19 cellular contexts compared by ENCODE assay signal in the genomic region with DNA sequence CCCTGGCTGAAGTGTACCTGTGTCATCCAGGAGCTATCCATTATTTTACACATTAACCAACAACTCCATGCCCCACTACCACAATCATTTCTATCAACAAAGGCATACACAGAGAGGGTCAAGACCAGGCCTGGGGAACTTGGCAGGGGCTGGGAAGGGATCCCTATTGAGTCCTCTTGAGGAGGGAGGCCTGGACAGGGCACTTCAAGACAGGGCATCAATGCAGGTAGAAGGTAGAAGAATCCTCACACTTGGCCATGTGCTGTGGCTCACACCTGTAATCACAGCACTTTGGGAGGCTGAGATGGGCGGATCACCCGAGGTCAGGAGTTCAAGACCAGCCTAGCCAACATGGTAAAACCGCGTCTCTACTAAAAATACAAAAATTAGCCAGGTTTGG. TPM values are rescaled to one million over a fixed set of nuclear protein-coding genes. Genes with fewer than 3 reads are reported as not detected.
DNase-seq lines count a peak whose midpoint lies in the region; ATAC-seq, FAIRE-seq and TF ChIP-seq lines count a peak whose summit lies in the region.
"Had no signal": no experiment of that assay in that cellular context is flagged by ENCODE, and none has a peak within 500 bp of the region (broad histone marks: within the 10 kb centered on the region; RNA-seq: fewer than 3 reads in every experiment).

No MANE protein-coding gene starts in this region.

- H3K9me3 ChIP-seq in H1 (ENCODE audit: insufficient read depth in 2 of 2, low read depth in 1 of 2, low read length in 1 of 2) (no peaks in the 10 kb centered on the region), kidney (ENCODE audit: control insufficient read depth in 1 of 2, low read length in 2 of 2) (no peaks in the 10 kb centered on the region), upper lobe of right lung (no peaks in the 10 kb centered on the region)
- H3K9me3 ChIP-seq: HAP-1 had no signal

- CTCF ChIA-PET in H1 (lab: Charles Lee; ENCODE audit: partially characterized antibody), result interaction anchor here (0.7 to 10.6 kb wide), 31 partner anchors 8 to 453 kb away, joined by 3 to 139 read pairs (median 8); a partner anchor contains a TSS

- peaks cover 3% of the 10 kb centered on the region; the same call in 1 of the 2 replicates for H3K23me2 ChIP-seq in H1 (ENCODE audit: low read depth, low read length)

- H2AFZ ChIP-seq in H1 (ENCODE audit: low read length), result no peak overlapping the region
- H2AFZ ChIP-seq: GM23338 had no signal

- no peak for TF ChIP-seq EP300 in H1 (IDR thresholded peaks at IDR 0.05; ENCODE audit: borderline replicate concordance in 1 of 2, low read depth in 2 of 2, low read length in 2 of 2)

- no peaks in the 10 kb centered on the region for H3K36me3 ChIP-seq in H1 (ENCODE audit: control insufficient read depth in 2 of 4, insufficient read depth in 4 of 4, low read length in 3 of 4)
- H3K36me3 ChIP-seq in kidney (ENCODE audit: control insufficient read depth in 1 of 2, insufficient read depth in 2 of 2, low read length in 2 of 2), result no peaks in the 10 kb centered on the region
- no peaks in the 10 kb centered on the region for H3K36me3 ChIP-seq in upper lobe of right lung
- H3K36me3 ChIP-seq: HAP-1 had no signal

- no peak overlapping the region for H3K23ac ChIP-seq in H1 (ENCODE audit: insufficient read length)

- no peak overlapping the region for H3K4me3 ChIP-seq in H1 (ENCODE audit: extremely low read depth in 1 of 4, insufficient read depth in 2 of 4, low read depth in 3 of 4, low read length in 4 of 4)
- no peak overlapping the region for H3K4me3 ChIP-seq in kidney (ENCODE audit: low read length in 2 of 2)
- H3K4me3 ChIP-seq in upper lobe of right lung, result no peak overlapping the region
- H3K4me3 ChIP-seq: GM23338, HAP-1 had no signal

- WGBS in H1 (ENCODE audit: extremely low coverage in 1 of 2, insufficient coverage in 1 of 2, insufficient read length in 1 of 2, insufficient replicate concordance in 2 of 2, low coverage in 1 of 2, low lambda C conversion rate in 2 of 2, missing lambda C conversion rate in 1 of 2), 2 experiments, result 89% methylated on average over 4 of the region's 4 CpGs; no CpG with 5 or more reads in 1 of the 2 experiments

- no peaks in the 10 kb centered on the region for H3K79me1 ChIP-seq in H1 (ENCODE audit: low read depth, low read length)

- TF ChIP-seq CTCF in H1 (IDR thresholded peaks at IDR 0.05; ENCODE audit: control extremely low read depth in 1 of 3, insufficient read depth in 1 of 3, low read depth in 1 of 3, low read length in 3 of 3) (no peak), kidney (IDR thresholded peaks at IDR 0.05; ENCODE audit: borderline replicate concordance, extremely low read depth, insufficient read depth) (no peak), upper lobe of right lung (IDR thresholded peaks at IDR 0.05) (no peak)

- DNase-seq in H1 (ENCODE audit: low read depth in 1 of 2, low spot score in 2 of 2) (no peak), kidney (peak; percentile 15), posterior vena cava (ENCODE audit: low spot score) (peak; percentile 25), upper lobe of right lung (peak; percentile 30), cortex of kidney (lab: John Stamatoyannopoulos, UW) (no peak), NCI-H748 treated with DMSO at 0.1 percent for 48 hours (lab: John Stamatoyannopoulos, UW) (no peak)
- DNase-seq in effector CD4-positive, alpha-beta T cell, result no peak
- no peak for DNase-seq in activated CD4-positive, alpha-beta T cell treated with anti-CD3 and anti-CD28 coated beads, Interleukin-2, amount 50 U/mL, for 4 hours
- DNase-seq: GF-D8 had no signal

- peaks cover 0 to 1% of the 10 kb centered on the region in 2 experiments for H4K20me1 ChIP-seq in H1 (replicated peaks in 1 of 2; ENCODE audit: control insufficient read depth in 1 of 2, insufficient read depth in 2 of 2, low read length in 2 of 2)

- no peak for ATAC-seq in upper lobe of right lung

- no peak overlapping the region for H2BK5ac ChIP-seq in H1 (ENCODE audit: low read depth, low read length)

- H3K9ac ChIP-seq in H1 (replicated peaks in 1 of 4; ENCODE audit: extremely low read depth in 1 of 4, low read depth in 3 of 4, low read length in 3 of 4), result no peak overlapping the region
- H3K9ac ChIP-seq in kidney (ENCODE audit: low read length in 2 of 2), result no peak overlapping the region

- no peak overlapping the region for H4K8ac ChIP-seq in H1 (ENCODE audit: extremely low read depth, insufficient read depth, low read length)

- no peak for FAIRE-seq in H1 (lab: Jason Lieb, UNC)
- FAIRE-seq in kidney (lab: Jason Lieb, UNC), result no peak

- 0 out of 2 replicates have a peak overlapping the region, but pooled peaks have one; percentile 0 for H2BK12ac ChIP-seq in H1 (ENCODE audit: low read depth, low read length)

- H3K79me2 ChIP-seq in H1 (ENCODE audit: control insufficient read depth in 1 of 2, insufficient read depth in 2 of 2, low read length in 2 of 2), result no peaks in the 10 kb centered on the region

- H3K4me2 ChIP-seq in H1 (ENCODE audit: insufficient read depth in 1 of 2, low read depth in 2 of 2, low read length in 2 of 2), result no peak overlapping the region
- H3K4me2 ChIP-seq: GM23338 had no signal

- no peak overlapping the region for H3K27ac ChIP-seq in H1 (ENCODE audit: low read depth, low read length)
- H3K27ac ChIP-seq in kidney (ENCODE audit: low read depth in 2 of 2, low read length in 2 of 2), result no peak overlapping the region
- H3K27ac ChIP-seq in upper lobe of right lung, result no peak overlapping the region

- no peak overlapping the region for H3K56ac ChIP-seq in H1 (replicated peaks; ENCODE audit: insufficient read length, low read depth, low read length)

- peaks cover 0 to 8% (median 3%) of the 10 kb centered on the region in 4 experiments; a peak in 4 of 7 replicates for H3K27me3 ChIP-seq in H1 (replicated peaks in 1 of 4; ENCODE audit: control insufficient read depth in 3 of 4, extremely low read depth in 1 of 4, insufficient read depth in 3 of 4, low read length in 3 of 4)
- H3K27me3 ChIP-seq in upper lobe of right lung, result peaks cover 17% of the 10 kb centered on the region

- H2AK5ac ChIP-seq in H1 (ENCODE audit: low read depth, low read length), result no peak overlapping the region

- H2BK120ac ChIP-seq in H1 (replicated peaks; ENCODE audit: low read depth, low read length), result no peak overlapping the region

- H3K4ac ChIP-seq in H1 (replicated peaks; ENCODE audit: insufficient read length, low read depth, low read length), result no peak overlapping the region

- no peak overlapping the region for H3K14ac ChIP-seq in H1 (ENCODE audit: insufficient read length)

- no peak overlapping the region for H2BK20ac ChIP-seq in H1 (ENCODE audit: low read length)

- POLR2A ChIA-PET in H1 (lab: Charles Lee; ENCODE audit: partially characterized antibody), result interaction anchor here (1.7 to 2.3 kb wide), 3 partner anchors 10 to 18 kb away, joined by 3 to 9 read pairs (median 7); no protein-coding TSS in a partner anchor

- no peak overlapping the region for H4K91ac ChIP-seq in H1 (replicated peaks; ENCODE audit: insufficient read length, low read length)

- intact Hi-C loops in kidney (cut with DNase I) (no loop called here), posterior vena cava (cut with DNase I) (no loop called here), upper lobe of right lung (cut with DNase I) (no loop called here)

- H2BK15ac ChIP-seq in H1 (ENCODE audit: low read length), result no peak overlapping the region

- no peak for TF ChIP-seq POLR2A in H1 (IDR thresholded peaks at IDR 0.05; ENCODE audit: control extremely low read depth in 1 of 2, low read depth in 2 of 2, low read length in 2 of 2)

- H4K5ac ChIP-seq in H1 (ENCODE audit: insufficient read length, low read depth, low read length), result no peak overlapping the region

- TF ChIP-seq RAD21 in H1 (IDR thresholded peaks at IDR 0.05 in 1 of 2, conservative IDR thresholded peaks at IDR 0.05 in 1 of 2; ENCODE audit: low read depth in 2 of 2, low read length in 2 of 2), result no peak

- H3K18ac ChIP-seq in H1 (ENCODE audit: extremely low read depth, low read length), result no peak overlapping the region

- peaks cover 4 to 22% (median 12%) of the 10 kb centered on the region in 4 experiments for H3K4me1 ChIP-seq in H1 (replicated peaks in 1 of 4; ENCODE audit: control insufficient read depth in 3 of 4, insufficient read depth in 4 of 4, low read length in 3 of 4)
- peaks cover 6 to 10% of the 10 kb centered on the region in 2 donors for H3K4me1 ChIP-seq in kidney (ENCODE audit: control insufficient read depth in 1 of 2, insufficient read depth in 1 of 2, low read depth in 1 of 2, low read length in 2 of 2)
- peaks cover 13% of the 10 kb centered on the region for H3K4me1 ChIP-seq in upper lobe of right lung

RNA-seq across cellular contexts. Expression of a gene that starts 13.4 kb away (rescaled TPM):
- total RNA-seq in H1 (2021; fragmentation: NEBNext Ultra II Directional; extraction: Animal tissue kit (Norgen Biotek cat#: 25700)), result 0.19 and 0.41 TPM in 2 replicates
- polyA plus RNA-seq in H1 (2011; rRNA removed) (0.53 and 1.5 TPM in 2 replicates), kidney (ENCODE audit: insufficient read depth, low read depth, low replicate concordance) (not detected)
- polyA plus RNA-seq in H1 (2011; cell fraction: cytosol; rRNA removed), result 1.1 TPM
- polyA plus RNA-seq in H1 (2011; cell fraction: nucleus; rRNA removed), result 8.7 TPM
- polyA plus RNA-seq in H1 (2012, experiment 1 of 2), result 0.53 to 1.1 TPM (median 0.62 TPM) in 4 replicates
- polyA plus RNA-seq in H1 (2012, experiment 2 of 2), result 0.39 TPM
- polyA plus RNA-seq in H1 (2013, experiment 1 of 2), result 0.34 TPM
- 0.57 TPM for polyA plus RNA-seq in H1 (2013, experiment 2 of 2)
- 0.34 and 0.73 TPM in 2 replicates for polyA minus RNA-seq in H1 (2011; rRNA and poly(A)+ RNA removed)
- not detected for polyA minus RNA-seq in H1 (2011; cell fraction: cytosol; rRNA and poly(A)+ RNA removed)
- polyA minus RNA-seq in H1 (2011; cell fraction: nucleus; rRNA and poly(A)+ RNA removed), result 3.4 TPM
- total RNA-seq in kidney (not detected), posterior vena cava (not detected), upper lobe of right lung (not detected)
- total RNA-seq: A172; A673; Calu3; CD4-positive, alpha-beta memory T cell; Daoy; G401; HFFc6 had no signal
- polyA plus RNA-seq: BJ; CD4-positive, alpha-beta memory T cell had no signal

RNA-seq across cellular contexts. Expression of a gene that starts 26.0 kb away (rescaled TPM):
- total RNA-seq in H1 (2021; fragmentation: NEBNext Ultra II Directional; extraction: Animal tissue kit (Norgen Biotek cat#: 25700)), result 6.5 and 7.5 TPM in 2 replicates
- 7.1 and 10.9 TPM in 2 replicates for polyA plus RNA-seq in H1 (2011; rRNA removed)
- polyA plus RNA-seq in H1 (2011; cell fraction: cytosol; rRNA removed), result 6.7 TPM
- polyA plus RNA-seq in H1 (2011; cell fraction: nucleus; rRNA removed), result 12.7 TPM
- 4.7 to 5.7 TPM (median 5.2 TPM) in 4 replicates for polyA plus RNA-seq in H1 (2012, experiment 1 of 2)
- polyA plus RNA-seq in H1 (2012, experiment 2 of 2), result 4.7 TPM
- polyA plus RNA-seq in H1 (2013, experiment 1 of 2), result 2.7 TPM
- polyA plus RNA-seq in H1 (2013, experiment 2 of 2), result 2.2 TPM
- polyA minus RNA-seq in H1 (2011; rRNA and poly(A)+ RNA removed), result 3.0 and 6.3 TPM in 2 replicates
- polyA minus RNA-seq in H1 (2011; cell fraction: cytosol; rRNA and poly(A)+ RNA removed), result 7.0 TPM
- 11.2 TPM for polyA minus RNA-seq in H1 (2011; cell fraction: nucleus; rRNA and poly(A)+ RNA removed)
- total RNA-seq in kidney, result 6.1 TPM
- polyA plus RNA-seq in kidney (ENCODE audit: insufficient read depth, low read depth, low replicate concordance), result 3.1 TPM
- 1 to 10 TPM in 1 of 2 donors, under 1 TPM in 1; 0.60 to 1.0 TPM for total RNA-seq in posterior vena cava
- 1.5 TPM for total RNA-seq in upper lobe of right lung
- total RNA-seq: Calu3, Daoy, HFFc6 had no signal

RNA-seq across cellular contexts. Expression of a gene that starts 32.8 kb away (rescaled TPM):
- total RNA-seq in H1 (2021; fragmentation: NEBNext Ultra II Directional; extraction: Animal tissue kit (Norgen Biotek cat#: 25700)), result 0.09 TPM in 1 of 2 replicates, not detected in the other
- polyA plus RNA-seq in H1 (2011; rRNA removed) (0.35 and 0.50 TPM in 2 replicates), kidney (ENCODE audit: insufficient read depth, low read depth, low replicate concordance) (29.1 TPM)
- 0.54 TPM for polyA plus RNA-seq in H1 (2011; cell fraction: cytosol; rRNA removed)
- 1.2 TPM for polyA plus RNA-seq in H1 (2011; cell fraction: nucleus; rRNA removed)
- polyA plus RNA-seq in H1 (2012, experiment 1 of 2), result 0.59 to 0.90 TPM (median 0.84 TPM) in 4 replicates
- polyA plus RNA-seq in H1 (2012, experiment 2 of 2), result 0.10 TPM
- polyA plus RNA-seq in H1 (2013, experiment 1 of 2), result 0.39 TPM
- 0.24 TPM for polyA plus RNA-seq in H1 (2013, experiment 2 of 2)
- 0.39 and 0.82 TPM in 2 replicates for polyA minus RNA-seq in H1 (2011; rRNA and poly(A)+ RNA removed)
- not detected for polyA minus RNA-seq in H1 (2011; cell fraction: cytosol; rRNA and poly(A)+ RNA removed)
- polyA minus RNA-seq in H1 (2011; cell fraction: nucleus; rRNA and poly(A)+ RNA removed), result 1.4 TPM
- total RNA-seq in kidney (88.4 TPM), posterior vena cava (10 to 100 TPM; 74.4 to 95.7 TPM), upper lobe of right lung (223 TPM)
- total RNA-seq: Calu3 had no signal
- polyA plus RNA-seq: CD4-positive, alpha-beta memory T cell; GM23338 had no signal

Comparison
In these comparisons a context has a peak if more than half of its experiments do, and no peak if none do; other contexts are left out.
1. DNase-seq: peak in kidney (single experiment), posterior vena cava (single experiment) and upper lobe of right lung (single experiment); none in H1 (0 of 2), cortex of kidney (single experiment), effector CD4-positive, alpha-beta T cell (single experiment), activated CD4-positive, alpha-beta T cell treated with anti-CD3 and anti-CD28 coated beads, Interleukin-2, amount 50 U/mL, for 4 hours (0 of 2) and NCI-H748 treated with DMSO at 0.1 percent for 48 hours (single experiment).
2. RNA of a gene that starts 32.8 kb away (total RNA-seq): 223 TPM in upper lobe of right lung (single experiment), 74.4 to 95.7 TPM in posterior vena cava and 88.4 TPM in kidney (single experiment); 0.09 TPM in H1; every median in the first group is over 10 times any median in the second.